1 cellular context compared by ENCODE assay signal in the genomic region with DNA sequence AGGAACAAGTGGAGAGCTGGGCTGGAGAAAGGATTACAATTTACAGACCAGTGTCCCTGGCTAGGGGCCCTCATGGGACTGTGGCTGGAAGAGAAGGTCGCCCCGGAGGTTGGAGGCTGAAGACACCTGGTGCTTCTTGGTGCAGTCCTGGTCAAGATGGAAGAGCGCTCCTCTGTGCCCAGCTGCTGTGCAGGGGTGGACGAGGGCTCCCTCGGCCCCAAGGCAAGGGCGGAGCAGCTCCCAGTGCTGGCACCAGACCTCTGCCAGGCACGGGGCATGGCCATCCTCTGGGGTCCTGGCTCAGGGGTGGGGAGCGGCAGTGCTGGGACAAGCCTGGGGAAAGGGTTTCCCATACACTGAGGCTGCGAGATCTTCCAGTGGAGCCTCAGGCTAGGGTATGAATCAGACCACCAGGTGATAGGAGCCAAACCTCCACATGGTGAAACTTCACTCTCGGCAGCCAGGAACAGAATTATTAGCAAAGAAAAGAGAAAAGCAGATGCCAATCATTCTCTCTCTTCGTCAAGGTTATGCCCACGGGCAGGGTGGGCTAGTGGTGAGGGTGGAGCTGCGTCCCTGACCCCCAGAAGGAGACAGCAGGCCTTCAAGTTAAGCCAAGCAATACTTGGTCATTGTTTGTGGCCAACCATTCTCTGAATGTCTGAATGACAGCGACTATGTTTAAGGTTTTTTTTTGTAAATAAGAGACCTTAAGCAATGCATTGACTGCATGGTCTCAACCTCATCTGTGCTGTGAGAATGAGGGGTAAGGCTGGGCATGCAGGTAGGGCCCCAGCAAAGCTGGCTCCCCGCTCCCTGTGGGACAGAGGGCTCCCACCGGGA.
TF ChIP-seq lines count a peak whose summit lies in the region.

No MANE protein-coding gene starts in this region.

TF ChIP-seq in H1, 55 proteins besides CTCF, POLR2A, EP300 and RAD21:
- no peak for TF ChIP-seq SAP30 (IDR thresholded peaks at IDR 0.05; ENCODE audit: insufficient read depth, insufficient replicate concordance, low read length)
- TF ChIP-seq KDM1A (IDR thresholded peaks at IDR 0.05; ENCODE audit: borderline replicate concordance, low read length): no peak
- no peak for TF ChIP-seq SP1 (IDR thresholded peaks at IDR 0.05; ENCODE audit: low read depth, low read length)
- no peak for TF ChIP-seq FOSL1 (IDR thresholded peaks at IDR 0.05; ENCODE audit: insufficient read depth, low read depth, low read length)
- no peak for TF ChIP-seq NRF1 (IDR thresholded peaks at IDR 0.05; ENCODE audit: low read depth, low read length)
- TF ChIP-seq SP4 (IDR thresholded peaks at IDR 0.05; ENCODE audit: low read length): no peak
- TF ChIP-seq BRCA1 (IDR thresholded peaks at IDR 0.05; ENCODE audit: low read depth, low read length): no peak
- no peak for TF ChIP-seq CHD2 (IDR thresholded peaks at IDR 0.05; ENCODE audit: low read length)
- no peak for TF ChIP-seq SP2 (IDR thresholded peaks at IDR 0.05; ENCODE audit: low read length)
- no peak for TF ChIP-seq NANOG (IDR thresholded peaks at IDR 0.05; ENCODE audit: insufficient read depth, low read depth, low read length, poor library complexity, severe bottlenecking)
- TF ChIP-seq, protein P1, sequence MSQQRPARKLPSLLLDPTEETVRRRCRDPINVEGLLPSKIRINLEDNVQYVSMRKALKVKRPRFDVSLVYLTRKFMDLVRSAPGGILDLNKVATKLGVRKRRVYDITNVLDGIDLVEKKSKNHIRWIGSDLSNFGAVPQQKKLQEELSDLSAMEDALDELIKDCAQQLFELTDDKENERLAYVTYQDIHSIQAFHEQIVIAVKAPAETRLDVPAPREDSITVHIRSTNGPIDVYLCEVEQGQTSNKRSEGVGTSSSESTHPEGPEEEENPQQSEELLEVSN (IDR thresholded peaks at IDR 0.05): no peak
- no peak for TF ChIP-seq PHF8 (conservative IDR thresholded peaks at IDR 0.05; ENCODE audit: low read depth, low read length)
